27 cellular contexts compared by ENCODE assay signal in the genomic region with DNA sequence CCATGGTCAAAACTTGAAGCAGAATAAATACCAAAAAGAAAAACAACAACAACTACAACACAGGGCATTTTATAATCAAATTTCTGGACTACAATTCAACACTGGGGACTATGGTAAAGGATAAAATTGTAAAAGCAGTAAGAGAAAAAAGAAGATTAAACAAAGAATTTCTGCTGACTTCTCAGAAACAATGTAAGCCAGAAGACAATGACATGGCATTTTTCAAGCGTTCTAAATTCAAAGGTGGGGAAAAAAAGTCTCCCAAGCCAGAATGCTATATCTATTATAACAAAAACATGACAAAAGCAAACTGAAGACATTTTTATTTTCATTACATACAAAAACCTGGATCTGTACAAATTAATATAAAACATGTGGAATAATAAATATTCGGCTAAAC.
"Had no signal": no experiment of that assay in that cellular context is flagged by ENCODE, and none has a peak within 500 bp of the region (broad histone marks: within the 10 kb centered on the region; RNA-seq: fewer than 3 reads in every experiment).

No MANE protein-coding gene starts in this region.

- H3K9me3 ChIP-seq: colonic mucosa, gastrocnemius medialis had no signal

- H3K4me3 ChIP-seq: colonic mucosa, esophagus squamous epithelium, gastrocnemius medialis, heart right ventricle, left lung, lung had no signal

- DNase-seq: colonic mucosa; cortex of kidney; effector CD8-positive, alpha-beta T cell; effector memory CD8-positive, alpha-beta T cell; endodermal cell; erythroblast; esophagus squamous epithelium; foreskin fibroblast; foreskin melanocyte; gastrocnemius medialis; glutamatergic neuron; head of caudate nucleus; heart right ventricle; hippocampal formation; left cardiac atrium; left lung; left ventricle myocardium superior; mammary epithelial cell; mesendoderm; midbrain; naive thymus-derived CD4-positive, alpha-beta T cell had no signal

- H3K27me3 ChIP-seq: colonic mucosa, gastrocnemius medialis, left lung had no signal

- ATAC-seq: effector memory CD8-positive, alpha-beta T cell; esophagus mucosa; gastrocnemius medialis; heart right ventricle; left cardiac atrium; left lung; left ventricle myocardium superior; naive thymus-derived CD4-positive, alpha-beta T cell had no signal

- H3K27ac ChIP-seq: colonic mucosa, epithelial cell of prostate, esophagus squamous epithelium, gastrocnemius medialis, heart right ventricle, left lung had no signal

- H3K4me1 ChIP-seq: colonic mucosa, esophagus squamous epithelium, gastrocnemius medialis, heart right ventricle, left lung had no signal

- H3K36me3 ChIP-seq: colonic mucosa, esophagus squamous epithelium, gastrocnemius medialis, heart right ventricle, left lung had no signal

- FAIRE-seq: endometrium, islet of Langerhans, keratinocyte had no signal
